1 cellular context compared by ENCODE assay signal in genomic region chr11:10878408-10879214, GRCh38.
TF ChIP-seq lines count a peak whose summit lies in the region.

No MANE protein-coding gene starts in this region.

TF ChIP-seq in GM12878, 131 proteins besides CTCF, POLR2A, EP300 and RAD21 (continued from another document):
- TF ChIP-seq, protein P1, sequence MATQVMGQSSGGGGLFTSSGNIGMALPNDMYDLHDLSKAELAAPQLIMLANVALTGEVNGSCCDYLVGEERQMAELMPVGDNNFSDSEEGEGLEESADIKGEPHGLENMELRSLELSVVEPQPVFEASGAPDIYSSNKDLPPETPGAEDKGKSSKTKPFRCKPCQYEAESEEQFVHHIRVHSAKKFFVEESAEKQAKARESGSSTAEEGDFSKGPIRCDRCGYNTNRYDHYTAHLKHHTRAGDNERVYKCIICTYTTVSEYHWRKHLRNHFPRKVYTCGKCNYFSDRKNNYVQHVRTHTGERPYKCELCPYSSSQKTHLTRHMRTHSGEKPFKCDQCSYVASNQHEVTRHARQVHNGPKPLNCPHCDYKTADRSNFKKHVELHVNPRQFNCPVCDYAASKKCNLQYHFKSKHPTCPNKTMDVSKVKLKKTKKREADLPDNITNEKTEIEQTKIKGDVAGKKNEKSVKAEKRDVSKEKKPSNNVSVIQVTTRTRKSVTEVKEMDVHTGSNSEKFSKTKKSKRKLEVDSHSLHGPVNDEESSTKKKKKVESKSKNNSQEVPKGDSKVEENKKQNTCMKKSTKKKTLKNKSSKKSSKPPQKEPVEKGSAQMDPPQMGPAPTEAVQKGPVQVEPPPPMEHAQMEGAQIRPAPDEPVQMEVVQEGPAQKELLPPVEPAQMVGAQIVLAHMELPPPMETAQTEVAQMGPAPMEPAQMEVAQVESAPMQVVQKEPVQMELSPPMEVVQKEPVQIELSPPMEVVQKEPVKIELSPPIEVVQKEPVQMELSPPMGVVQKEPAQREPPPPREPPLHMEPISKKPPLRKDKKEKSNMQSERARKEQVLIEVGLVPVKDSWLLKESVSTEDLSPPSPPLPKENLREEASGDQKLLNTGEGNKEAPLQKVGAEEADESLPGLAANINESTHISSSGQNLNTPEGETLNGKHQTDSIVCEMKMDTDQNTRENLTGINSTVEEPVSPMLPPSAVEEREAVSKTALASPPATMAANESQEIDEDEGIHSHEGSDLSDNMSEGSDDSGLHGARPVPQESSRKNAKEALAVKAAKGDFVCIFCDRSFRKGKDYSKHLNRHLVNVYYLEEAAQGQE (IDR thresholded peaks at IDR 0.05; ENCODE audit: low read depth, low read length), result no peak
- TF ChIP-seq SUPT20H (IDR thresholded peaks at IDR 0.05; ENCODE audit: borderline replicate concordance, control insufficient read depth, low read depth, low read length), result no peak
- no peak for TF ChIP-seq EGR1 (IDR thresholded peaks at IDR 0.05; ENCODE audit: borderline replicate concordance in 1 of 2, low read depth in 2 of 2, low read length in 2 of 2)
- TF ChIP-seq, protein P2, sequence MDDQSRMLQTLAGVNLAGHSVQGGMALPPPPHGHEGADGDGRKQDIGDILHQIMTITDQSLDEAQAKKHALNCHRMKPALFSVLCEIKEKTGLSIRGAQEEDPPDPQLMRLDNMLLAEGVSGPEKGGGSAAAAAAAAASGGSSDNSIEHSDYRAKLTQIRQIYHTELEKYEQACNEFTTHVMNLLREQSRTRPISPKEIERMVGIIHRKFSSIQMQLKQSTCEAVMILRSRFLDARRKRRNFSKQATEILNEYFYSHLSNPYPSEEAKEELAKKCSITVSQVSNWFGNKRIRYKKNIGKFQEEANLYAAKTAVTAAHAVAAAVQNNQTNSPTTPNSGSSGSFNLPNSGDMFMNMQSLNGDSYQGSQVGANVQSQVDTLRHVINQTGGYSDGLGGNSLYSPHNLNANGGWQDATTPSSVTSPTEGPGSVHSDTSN (IDR thresholded peaks at IDR 0.05; ENCODE audit: insufficient replicate concordance, low read depth, low read length), result no peak
- no peak for TF ChIP-seq ATF3 (IDR thresholded peaks at IDR 0.05; ENCODE audit: borderline replicate concordance, extremely low read depth, low read depth, low read length)
